ENCODE assay signal across 9 cellular contexts in the genomic region with DNA sequence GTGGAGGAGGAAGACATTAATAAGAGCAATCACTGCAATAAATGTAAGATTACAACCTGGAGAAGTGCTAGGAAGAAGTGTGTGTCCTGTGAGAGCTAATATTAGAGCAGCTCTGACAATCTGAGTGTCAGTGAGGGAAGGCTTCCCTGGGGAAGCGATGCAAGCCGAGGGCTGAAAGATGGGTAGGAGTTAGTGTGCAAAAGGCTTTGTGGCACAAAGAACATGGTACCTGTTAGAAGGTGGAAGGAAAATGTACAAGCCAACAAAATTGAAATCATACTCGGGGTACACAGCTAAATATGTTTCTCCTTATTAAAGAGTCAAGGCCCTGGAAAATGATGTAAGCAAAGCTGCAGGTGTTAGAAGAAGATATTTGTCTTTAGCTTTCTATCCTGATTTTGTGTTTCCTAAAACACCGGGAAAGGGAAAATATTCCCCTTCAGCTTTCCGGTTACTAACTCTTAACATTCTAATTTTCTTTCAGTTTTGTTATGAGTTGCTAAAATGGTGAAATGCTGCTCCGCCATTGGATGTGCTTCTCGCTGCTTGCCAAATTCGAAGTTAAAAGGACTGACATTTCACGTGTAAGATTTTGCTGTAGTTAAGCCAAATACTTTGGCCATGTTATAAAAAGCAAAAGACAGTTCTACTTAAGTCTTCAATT. TPM values are rescaled to one million over a fixed set of nuclear protein-coding genes. Genes with fewer than 3 reads are reported as not detected.
A peak's percentile ranks its signal among the peaks of the same experiment; 100 is the strongest.
DNase-seq lines count a peak whose midpoint lies in the region; ATAC-seq, FAIRE-seq and TF ChIP-seq lines count a peak whose summit lies in the region.
"Had no signal": no experiment of that assay in that cellular context is flagged by ENCODE, and none has a peak within 500 bp of the region (broad histone marks: within the 10 kb centered on the region; RNA-seq: fewer than 3 reads in every experiment).

No MANE protein-coding gene starts in this region.

- H3K36me3 ChIP-seq in SK-N-SH (replicated peaks in 1 of 2; ENCODE audit: control insufficient read depth in 1 of 2, insufficient read depth in 2 of 2, low read length in 1 of 2) (peaks cover 29 to 37% of the 10 kb centered on the region in 2 experiments), esophagus (ENCODE audit: control insufficient read depth in 2 of 2, insufficient read depth in 2 of 2, low read length in 1 of 2) (no peaks in the 10 kb centered on the region), pancreas (no peaks in the 10 kb centered on the region)

- peaks cover 0 to 7% of the 10 kb centered on the region in 2 experiments; a peak in 2 of 4 replicates for H3K4me1 ChIP-seq in SK-N-SH (ENCODE audit: control insufficient read depth in 1 of 2, insufficient read depth in 2 of 2, low read depth in 1 of 2, low read length in 1 of 2)
- H3K4me1 ChIP-seq in esophagus (ENCODE audit: control insufficient read depth in 2 of 2, insufficient read depth in 2 of 2, low read length in 1 of 2), result no peaks in the 10 kb centered on the region
- peaks cover 14 to 38% (median 31%) of the 10 kb centered on the region in 3 donors for H3K4me1 ChIP-seq in pancreas

- WGBS in SK-N-SH (ENCODE audit: low lambda C conversion rate), result 28% methylated on average over 9 of the region's 9 CpGs
- WGBS in esophagus, 2 donors, result 31 to 32% methylated on average over 9 of the region's 9 CpGs
- WGBS in pancreas, 2 donors, result 36 to 48% methylated on average over 9 of the region's 9 CpGs

- POLR2A ChIA-PET in SK-N-SH (lab: Yijun Ruan, JAX), result interaction anchor here (0.7 to 1.4 kb wide), 6 partner anchors 10 to 209 kb away, joined by 3 to 6 read pairs (median 4); a partner anchor contains a TSS

- no peaks in the 10 kb centered on the region for H3K9me3 ChIP-seq in SK-N-SH
- H3K9me3 ChIP-seq in esophagus (ENCODE audit: control insufficient read depth in 2 of 2, insufficient read depth in 1 of 2, low read depth in 1 of 2, low read length in 1 of 2), result no peaks in the 10 kb centered on the region
- H3K9me3 ChIP-seq in pancreas, result no peaks in the 10 kb centered on the region

- peak overlapping the region; percentile 87 for H3K4me2 ChIP-seq in SK-N-SH

- TF ChIP-seq EP300 in SK-N-SH (IDR thresholded peaks at IDR 0.05; ENCODE audit: borderline replicate concordance in 1 of 2, low read depth in 1 of 2, low read length in 1 of 2), result no peak

- intact Hi-C loops in pancreas (cut with DNase I), result no loop called here

- no peaks in the 10 kb centered on the region for H3F3A ChIP-seq in SK-N-SH (replicated peaks; ENCODE audit: insufficient read depth)

- peak overlapping the region; percentile 91 to 99 for H3K27ac ChIP-seq in SK-N-SH (ENCODE audit: low read depth in 2 of 2, low read length in 1 of 2)
- H3K27ac ChIP-seq in esophagus (ENCODE audit: low read depth in 2 of 2, low read length in 1 of 2), result peak overlapping the region; percentile 97 to 98
- peak overlapping the region; percentile 81 to 98 (median 96) for H3K27ac ChIP-seq in pancreas

- TF ChIP-seq CTCF in SK-N-SH (IDR thresholded peaks at IDR 0.05) (no peak), pancreas (IDR thresholded peaks at IDR 0.05) (no peak)

- no peaks in the 10 kb centered on the region for H3K27me3 ChIP-seq in SK-N-SH (ENCODE audit: insufficient read depth)
- H3K27me3 ChIP-seq in esophagus (ENCODE audit: control insufficient read depth in 1 of 2, insufficient read depth in 2 of 2, low read length in 2 of 2), result no peaks in the 10 kb centered on the region
- no peaks in the 10 kb centered on the region for H3K27me3 ChIP-seq in pancreas

- H2AFZ ChIP-seq in SK-N-SH (ENCODE audit: low read depth), result peak overlapping the region; percentile 71

- peaks cover 55% of the 10 kb centered on the region for H3K79me2 ChIP-seq in SK-N-SH (ENCODE audit: insufficient read depth)

- peak overlapping the region; percentile 83 for H3K9ac ChIP-seq in SK-N-SH

- peak; percentile 41 for DNase-seq in DMS53 (lab: John Stamatoyannopoulos, UW)
- no peak for DNase-seq in DMS53 treated with DMSO at 0.1 percent for 48 hours (lab: John Stamatoyannopoulos, UW; ENCODE audit: unreplicated experiment)
- DNase-seq in SK-N-SH, result peak; percentile 7
- no peak for DNase-seq in pancreas
- no peak for DNase-seq in germinal center (ENCODE audit: low spot score)
- DNase-seq in GM19240 (ENCODE audit: insufficient read length, low spot score), result no peak

- H3K9me2 ChIP-seq in SK-N-SH, result no peaks in the 10 kb centered on the region

- TF ChIP-seq RAD21 in SK-N-SH (IDR thresholded peaks at IDR 0.05; ENCODE audit: low read length), result no peak

- H3K4me3 ChIP-seq in SK-N-SH (ENCODE audit: low read depth in 2 of 2, low read length in 1 of 2) (peak overlapping the region; percentile 90 to 93), esophagus (ENCODE audit: low read depth in 1 of 2, low read length in 2 of 2) (peak overlapping the region; percentile 83 to 98), pancreas (peak overlapping the region; percentile 47 to 73 (median 70))

- ATAC-seq in HG02610 (IDR thresholded peaks at IDR 0.05; ENCODE audit: unreplicated experiment), result peak; percentile 1
- ATAC-seq in pancreas, result peak in 1 of 4 donors; percentile 2

- CTCF ChIA-PET in SK-N-SH (lab: Yijun Ruan, JAX), result interaction anchor here (1.1 to 1.9 kb wide), 4 partner anchors 12 to 209 kb away, joined by 3 to 5 read pairs (median 4); a partner anchor contains a TSS

- H4K20me1 ChIP-seq in SK-N-SH (ENCODE audit: insufficient read depth), result no peaks in the 10 kb centered on the region

- FAIRE-seq in pancreas (lab: Jason Lieb, UNC), result no peak

TF ChIP-seq in SK-N-SH, 30 proteins besides CTCF, POLR2A, EP300 and RAD21:
- TF ChIP-seq FOXJ3 (CRISPR knock-in tag; IDR thresholded peaks at IDR 0.05) (no peak), JUND (IDR thresholded peaks at IDR 0.05) (no peak), FOSL2 (IDR thresholded peaks at IDR 0.05; ENCODE audit: borderline replicate concordance, low read depth) (no peak), YY1 (IDR thresholded peaks at IDR 0.05; ENCODE audit: low read depth) (no peak), POLR2AphosphoS5 (IDR thresholded peaks at IDR 0.05; ENCODE audit: low read depth, low read length) (no peak)
- TF ChIP-seq, protein P1, sequence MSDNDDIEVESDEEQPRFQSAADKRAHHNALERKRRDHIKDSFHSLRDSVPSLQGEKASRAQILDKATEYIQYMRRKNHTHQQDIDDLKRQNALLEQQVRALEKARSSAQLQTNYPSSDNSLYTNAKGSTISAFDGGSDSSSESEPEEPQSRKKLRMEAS (IDR thresholded peaks at IDR 0.05; ENCODE audit: low read depth), result no peak
- TF ChIP-seq, protein P2, sequence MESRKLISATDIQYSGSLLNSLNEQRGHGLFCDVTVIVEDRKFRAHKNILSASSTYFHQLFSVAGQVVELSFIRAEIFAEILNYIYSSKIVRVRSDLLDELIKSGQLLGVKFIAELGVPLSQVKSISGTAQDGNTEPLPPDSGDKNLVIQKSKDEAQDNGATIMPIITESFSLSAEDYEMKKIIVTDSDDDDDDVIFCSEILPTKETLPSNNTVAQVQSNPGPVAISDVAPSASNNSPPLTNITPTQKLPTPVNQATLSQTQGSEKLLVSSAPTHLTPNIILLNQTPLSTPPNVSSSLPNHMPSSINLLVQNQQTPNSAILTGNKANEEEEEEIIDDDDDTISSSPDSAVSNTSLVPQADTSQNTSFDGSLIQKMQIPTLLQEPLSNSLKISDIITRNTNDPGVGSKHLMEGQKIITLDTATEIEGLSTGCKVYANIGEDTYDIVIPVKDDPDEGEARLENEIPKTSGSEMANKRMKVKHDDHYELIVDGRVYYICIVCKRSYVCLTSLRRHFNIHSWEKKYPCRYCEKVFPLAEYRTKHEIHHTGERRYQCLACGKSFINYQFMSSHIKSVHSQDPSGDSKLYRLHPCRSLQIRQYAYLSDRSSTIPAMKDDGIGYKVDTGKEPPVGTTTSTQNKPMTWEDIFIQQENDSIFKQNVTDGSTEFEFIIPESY (IDR thresholded peaks at IDR 0.05; ENCODE audit: borderline replicate concordance, low read depth), result no peak

RNA-seq across cellular contexts. Expression of a gene that starts 0.8 kb away (rescaled TPM):
- polyA plus RNA-seq in SK-N-SH (2012; rRNA removed), result 6.9 and 9.6 TPM in 2 replicates
- 5.8 and 7.2 TPM in 2 replicates for polyA plus RNA-seq in SK-N-SH (2012; cell fraction: cytosol; rRNA removed)
- 13.3 and 31.3 TPM in 2 replicates for polyA plus RNA-seq in SK-N-SH (2012; cell fraction: nucleus; rRNA removed)
- polyA plus RNA-seq in esophagus, result 1 to 10 TPM; 3.2 to 3.6 TPM
- 10 to 100 TPM in 3 of 6 donors, 1 to 10 TPM in 3; 7.8 to 11.5 (median 9.3) TPM for total RNA-seq in pancreas
- polyA plus RNA-seq in pancreas, result 1 to 10 TPM; 3.6 to 5.2 TPM

RNA-seq across cellular contexts. Expression of a gene that starts 0.9 kb away (rescaled TPM):
- polyA plus RNA-seq in SK-N-SH (2012; rRNA removed), result 13.5 and 17.4 TPM in 2 replicates
- polyA plus RNA-seq in SK-N-SH (2012; cell fraction: cytosol; rRNA removed), result 29.3 and 36.9 TPM in 2 replicates
- polyA plus RNA-seq in SK-N-SH (2012; cell fraction: nucleus; rRNA removed), result 4.1 and 14.0 TPM in 2 replicates
- polyA plus RNA-seq in esophagus, result 10 to 100 TPM in 1 of 2 donors, 1 to 10 TPM in 1; 8.5 to 13.0 TPM
- total RNA-seq in pancreas, result 10 to 100 TPM in 5 of 6 donors, 1 to 10 TPM in 1; 9.1 to 21.6 (median 16.3) TPM
- polyA plus RNA-seq in pancreas, result 10 to 100 TPM in 1 of 2 donors, 1 to 10 TPM in 1; 6.9 to 14.6 TPM

RNA-seq across cellular contexts. Expression of a gene that starts 40.8 kb away (rescaled TPM):
- polyA plus RNA-seq in SK-N-SH (2012; rRNA removed), result 0.03 and 0.19 TPM in 2 replicates
- 0.30 and 0.33 TPM in 2 replicates for polyA plus RNA-seq in SK-N-SH (2012; cell fraction: cytosol; rRNA removed)
- 0.13 TPM in 1 of 2 replicates, not detected in the other for polyA plus RNA-seq in SK-N-SH (2012; cell fraction: nucleus; rRNA removed)
- polyA plus RNA-seq in esophagus, result not detected
- total RNA-seq in pancreas, result not detected
- not detected for polyA plus RNA-seq in pancreas
- total RNA-seq: subcutaneous adipose tissue had no signal

Comparison
In these comparisons a context has a peak if more than half of its experiments do, and no peak if none do; other contexts are left out.
1. DNase-seq: peak in DMS53 (single experiment) and SK-N-SH (single experiment); none in DMS53 treated with DMSO at 0.1 percent for 48 hours (single experiment), pancreas (0 of 6), germinal center (single experiment) and GM19240 (single experiment).
2. Peak in every context shown above with its lines, with median percentiles within 50 percentile points of each other: H3K27ac ChIP-seq and H3K4me3 ChIP-seq.